ENCODE assay signal across 1 cellular context in genomic region chr12:50325890-50326391, GRCh38.
TF ChIP-seq lines count a peak whose summit lies in the region.

No MANE protein-coding gene starts in this region.

TF ChIP-seq in liver, 16 proteins besides CTCF, POLR2A, EP300 and RAD21 (continued from another document):
- TF ChIP-seq HNF4G (IDR thresholded peaks at IDR 0.05) (peak; percentile 64), HNF4A (conservative IDR thresholded peaks at IDR 0.05) (peak; percentile 70 to 80), FOXA2 (IDR thresholded peaks at IDR 0.05) (peak; percentile 66), ZBTB33 (IDR thresholded peaks at IDR 0.05) (peak; percentile 13), SP1 (IDR thresholded peaks at IDR 0.05) (peak; percentile 65)
- TF ChIP-seq, protein P1, sequence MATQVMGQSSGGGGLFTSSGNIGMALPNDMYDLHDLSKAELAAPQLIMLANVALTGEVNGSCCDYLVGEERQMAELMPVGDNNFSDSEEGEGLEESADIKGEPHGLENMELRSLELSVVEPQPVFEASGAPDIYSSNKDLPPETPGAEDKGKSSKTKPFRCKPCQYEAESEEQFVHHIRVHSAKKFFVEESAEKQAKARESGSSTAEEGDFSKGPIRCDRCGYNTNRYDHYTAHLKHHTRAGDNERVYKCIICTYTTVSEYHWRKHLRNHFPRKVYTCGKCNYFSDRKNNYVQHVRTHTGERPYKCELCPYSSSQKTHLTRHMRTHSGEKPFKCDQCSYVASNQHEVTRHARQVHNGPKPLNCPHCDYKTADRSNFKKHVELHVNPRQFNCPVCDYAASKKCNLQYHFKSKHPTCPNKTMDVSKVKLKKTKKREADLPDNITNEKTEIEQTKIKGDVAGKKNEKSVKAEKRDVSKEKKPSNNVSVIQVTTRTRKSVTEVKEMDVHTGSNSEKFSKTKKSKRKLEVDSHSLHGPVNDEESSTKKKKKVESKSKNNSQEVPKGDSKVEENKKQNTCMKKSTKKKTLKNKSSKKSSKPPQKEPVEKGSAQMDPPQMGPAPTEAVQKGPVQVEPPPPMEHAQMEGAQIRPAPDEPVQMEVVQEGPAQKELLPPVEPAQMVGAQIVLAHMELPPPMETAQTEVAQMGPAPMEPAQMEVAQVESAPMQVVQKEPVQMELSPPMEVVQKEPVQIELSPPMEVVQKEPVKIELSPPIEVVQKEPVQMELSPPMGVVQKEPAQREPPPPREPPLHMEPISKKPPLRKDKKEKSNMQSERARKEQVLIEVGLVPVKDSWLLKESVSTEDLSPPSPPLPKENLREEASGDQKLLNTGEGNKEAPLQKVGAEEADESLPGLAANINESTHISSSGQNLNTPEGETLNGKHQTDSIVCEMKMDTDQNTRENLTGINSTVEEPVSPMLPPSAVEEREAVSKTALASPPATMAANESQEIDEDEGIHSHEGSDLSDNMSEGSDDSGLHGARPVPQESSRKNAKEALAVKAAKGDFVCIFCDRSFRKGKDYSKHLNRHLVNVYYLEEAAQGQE (IDR thresholded peaks at IDR 0.05), result peak; percentile 47
